ENCODE assay signal across 28 cellular contexts in genomic region chr2:101643004-101643524, GRCh38.
"Had no signal": no experiment of that assay in that cellular context is flagged by ENCODE, and none has a peak within 500 bp of the region (broad histone marks: within the 10 kb centered on the region; RNA-seq: fewer than 3 reads in every experiment).

No MANE protein-coding gene starts in this region.

- FAIRE-seq: colon, endometrium, islet of Langerhans, keratinocyte had no signal

- ATAC-seq: effector memory CD8-positive, alpha-beta T cell; esophagus mucosa; gastrocnemius medialis; heart right ventricle; left cardiac atrium; left lung; left ventricle myocardium superior; lower lobe of right lung; mucosa of descending colon had no signal

- H3K4me3 ChIP-seq: coronary artery, dorsolateral prefrontal cortex, esophagus squamous epithelium, gastrocnemius medialis, heart right ventricle, left lung, lower lobe of right lung, mucosa of descending colon had no signal

- H3K36me3 Mint-ChIP-seq: mesothelial cell of epicardium had no signal

- H3K4me1 Mint-ChIP-seq: endodermal cell, mesothelial cell of epicardium had no signal

- H3K36me3 ChIP-seq: esophagus squamous epithelium, gastrocnemius medialis, heart right ventricle, left lung, lower lobe of right lung had no signal

- H3K27ac ChIP-seq: coronary artery, dorsolateral prefrontal cortex, epithelial cell of prostate, esophagus squamous epithelium, gastrocnemius medialis, heart right ventricle, left lung, lower lobe of right lung had no signal

- DNase-seq: dermis blood vessel endothelial cell; dorsolateral prefrontal cortex; effector CD4-positive, alpha-beta T cell; effector memory CD8-positive, alpha-beta T cell; erythroblast; esophagus squamous epithelium; foreskin fibroblast; foreskin melanocyte; gastrocnemius medialis; glutamatergic neuron; head of caudate nucleus; heart right ventricle; hippocampal formation; left cardiac atrium; left lung; left ventricle myocardium superior; lower lobe of right lung; mesenchymal stem cell; mucosa of descending colon had no signal

- H3K4me3 Mint-ChIP-seq: effector memory CD8-positive, alpha-beta T cell; endodermal cell; mesothelial cell of epicardium had no signal

- H3K4me1 ChIP-seq: esophagus squamous epithelium, gastrocnemius medialis, left lung had no signal

- H3K9me3 ChIP-seq: esophagus squamous epithelium, gastrocnemius medialis, left lung, lower lobe of right lung, mucosa of descending colon had no signal

- H3K9me3 Mint-ChIP-seq: effector memory CD8-positive, alpha-beta T cell had no signal

- H3K27ac Mint-ChIP-seq: effector memory CD8-positive, alpha-beta T cell; endodermal cell; mesothelial cell of epicardium had no signal

- H3K27me3 Mint-ChIP-seq: effector memory CD8-positive, alpha-beta T cell had no signal

- H3K27me3 ChIP-seq: dorsolateral prefrontal cortex, esophagus squamous epithelium, gastrocnemius medialis, heart right ventricle, left lung had no signal
